30 cellular contexts compared by ENCODE assay signal in the genomic region with DNA sequence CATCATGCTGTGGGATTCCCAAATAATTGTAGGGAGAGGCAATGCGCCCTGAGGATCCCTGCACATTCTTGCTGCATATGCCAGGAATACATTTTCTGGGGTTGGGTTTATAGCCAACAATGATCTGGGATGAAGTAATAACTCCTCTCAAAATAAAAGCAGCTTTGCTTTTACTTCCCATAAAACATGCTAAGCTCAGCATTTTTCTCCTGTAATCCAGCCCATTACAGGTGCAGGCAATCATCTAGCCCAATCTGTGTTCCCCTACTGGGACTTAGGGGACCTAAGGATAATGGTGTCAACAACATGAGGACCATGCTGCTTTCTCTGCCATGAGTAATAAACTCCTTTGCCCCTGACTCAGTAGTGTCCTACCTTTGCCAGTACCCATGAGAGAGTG.
"Had no signal": no experiment of that assay in that cellular context is flagged by ENCODE, and none has a peak within 500 bp of the region (broad histone marks: within the 10 kb centered on the region; RNA-seq: fewer than 3 reads in every experiment).

No MANE protein-coding gene starts in this region.

- H3K27ac ChIP-seq: brain microvascular endothelial cell, coronary artery, esophagus muscularis mucosa had no signal

- H3K9me3 Mint-ChIP-seq: activated CD4-positive, alpha-beta T cell treated with anti-CD3 and anti-CD28 coated beads, Interleukin-2, amount 10 ng/mL, durations not matched to agents 24 days and 14 days; activated naive CD8-positive, alpha-beta T cell treated with anti-CD3 and anti-CD28 coated beads, Interleukin-2, amount 10 ng/mL, durations not matched to agents 7 days and 5 days; dendritic cell treated with granulocyte-macrophage colony-stimulating factor and Interleukin-4, amounts not matched to agents 40 ng/mL and 50 ng/mL, for 4 days; T-helper 1 cell treated with Interleukin-12 subunit alpha and Interleukin-12 subunit beta and Interleukin-4 antibody, amounts not matched to agents 30 μg/mL and 1 μg/mL, for 36 hours had no signal

- H3K4me3 Mint-ChIP-seq: activated CD4-positive, alpha-beta memory T cell treated with anti-CD3 and anti-CD28 coated beads for 36 hours; activated CD4-positive, alpha-beta T cell treated with anti-CD3 and anti-CD28 coated beads for 36 hours; activated CD4-positive, alpha-beta T cell treated with anti-CD3 and anti-CD28 coated beads, Interleukin-2, amount 10 ng/mL, durations not matched to agents 24 days and 14 days; activated naive CD4-positive, alpha-beta T cell treated with anti-CD3 and anti-CD28 coated beads, Interleukin-2, amount 10 ng/mL, durations not matched to agents 7 days and 5 days; activated naive CD8-positive, alpha-beta T cell treated with anti-CD3 and anti-CD28 coated beads, Interleukin-2, amount 10 ng/mL, durations not matched to agents 7 days and 5 days; activated T-cell treated with anti-CD3 and anti-CD28 coated beads, Interleukin-2, amount 50 U/mL, for 24 hours; activated T-cell treated with anti-CD3 and anti-CD28 coated beads, Interleukin-2, amount 50 U/mL, for 72 hours; central memory CD8-positive, alpha-beta T cell; dendritic cell treated with granulocyte-macrophage colony-stimulating factor and Interleukin-4, amounts not matched to agents 40 ng/mL and 50 ng/mL, for 4 days; effector memory CD8-positive, alpha-beta T cell; T-cell; T-helper 1 cell treated with Interleukin-12 subunit alpha and Interleukin-12 subunit beta and Interleukin-4 antibody, amounts not matched to agents 30 μg/mL and 1 μg/mL, for 36 hours had no signal

- DNase-seq: activated CD4-positive, alpha-beta memory T cell treated with anti-CD3 and anti-CD28 coated beads for 36 hours; activated CD4-positive, alpha-beta T cell treated with anti-CD3 and anti-CD28 coated beads for 36 hours; activated CD4-positive, alpha-beta T cell treated with anti-CD3 and anti-CD28 coated beads, Interleukin-2, amount 10 ng/mL, durations not matched to agents 24 days and 14 days; activated CD4-positive, CD25-positive, alpha-beta regulatory T cell; activated CD4-positive, CD25-positive, alpha-beta regulatory T cell treated with anti-CD3 and anti-CD28 coated beads, Interleukin-2, amount 50 U/mL, for 72 hours; activated CD8-positive, alpha-beta memory T cell treated with anti-CD3 and anti-CD28 coated beads, Interleukin-2, amount 50 U/mL, for 48 hours; activated gamma-delta T cell; activated naive CD4-positive, alpha-beta T cell; activated naive CD4-positive, alpha-beta T cell treated with anti-CD3 and anti-CD28 coated beads, Interleukin-2, amount 10 ng/mL, durations not matched to agents 7 days and 5 days; activated naive CD8-positive, alpha-beta T cell treated with anti-CD3 and anti-CD28 coated beads, Interleukin-2, amount 10 ng/mL, durations not matched to agents 7 days and 5 days; activated T-cell treated with anti-CD3 and anti-CD28 coated beads for 4 hours; activated T-cell treated with anti-CD3 and anti-CD28 coated beads, Interleukin-2, amount 50 U/mL, for 24 hours; activated T-cell treated with anti-CD3 and anti-CD28 coated beads, Interleukin-2, amount 50 U/mL, for 72 hours; amniotic stem cell; anterior cingulate cortex; brain microvascular endothelial cell; effector CD4-positive, alpha-beta T cell; effector memory CD8-positive, alpha-beta T cell; erythroblast; head of caudate nucleus; T-cell; T1000 had no signal

- H3K4me1 Mint-ChIP-seq: activated CD4-positive, alpha-beta T cell treated with anti-CD3 and anti-CD28 coated beads for 36 hours; activated CD4-positive, alpha-beta T cell treated with anti-CD3 and anti-CD28 coated beads, Interleukin-2, amount 10 ng/mL, durations not matched to agents 24 days and 14 days; activated naive CD4-positive, alpha-beta T cell treated with anti-CD3 and anti-CD28 coated beads, Interleukin-2, amount 10 ng/mL, durations not matched to agents 7 days and 5 days; activated naive CD8-positive, alpha-beta T cell treated with anti-CD3 and anti-CD28 coated beads, Interleukin-2, amount 10 ng/mL, durations not matched to agents 7 days and 5 days; central memory CD8-positive, alpha-beta T cell; T-cell had no signal

- H3K4me3 ChIP-seq: coronary artery, esophagus muscularis mucosa had no signal

- H3K27me3 ChIP-seq: brain microvascular endothelial cell, esophagus muscularis mucosa had no signal

- H3K36me3 Mint-ChIP-seq: activated CD4-positive, alpha-beta memory T cell treated with anti-CD3 and anti-CD28 coated beads for 36 hours; activated naive CD4-positive, alpha-beta T cell treated with anti-CD3 and anti-CD28 coated beads, Interleukin-2, amount 10 ng/mL, durations not matched to agents 7 days and 5 days; activated naive CD4-positive, alpha-beta T cell treated with anti-CD3 and anti-CD28 coated beads, Interleukin-2, amount 50 U/mL, for 72 hours; activated naive CD8-positive, alpha-beta T cell treated with anti-CD3 and anti-CD28 coated beads, Interleukin-2, amount 10 ng/mL, durations not matched to agents 7 days and 5 days; T-cell had no signal

- H3K27me3 Mint-ChIP-seq: activated CD4-positive, alpha-beta memory T cell treated with anti-CD3 and anti-CD28 coated beads for 36 hours; activated CD4-positive, alpha-beta T cell treated with anti-CD3 and anti-CD28 coated beads for 36 hours; activated CD4-positive, alpha-beta T cell treated with anti-CD3 and anti-CD28 coated beads, Interleukin-2, amount 10 ng/mL, durations not matched to agents 24 days and 14 days; activated naive CD4-positive, alpha-beta T cell treated with anti-CD3 and anti-CD28 coated beads, Interleukin-2, amount 10 ng/mL, durations not matched to agents 7 days and 5 days; activated naive CD8-positive, alpha-beta T cell treated with anti-CD3 and anti-CD28 coated beads, Interleukin-2, amount 10 ng/mL, durations not matched to agents 7 days and 5 days; activated T-cell treated with anti-CD3 and anti-CD28 coated beads, Interleukin-2, amount 50 U/mL, for 24 hours; central memory CD8-positive, alpha-beta T cell; dendritic cell treated with granulocyte-macrophage colony-stimulating factor and Interleukin-4, amounts not matched to agents 40 ng/mL and 50 ng/mL, for 4 days; effector memory CD8-positive, alpha-beta T cell; T-cell had no signal

- H3K27ac Mint-ChIP-seq: activated CD4-positive, alpha-beta memory T cell treated with anti-CD3 and anti-CD28 coated beads for 36 hours; activated CD4-positive, alpha-beta T cell treated with anti-CD3 and anti-CD28 coated beads for 36 hours; activated CD4-positive, alpha-beta T cell treated with anti-CD3 and anti-CD28 coated beads, Interleukin-2, amount 10 ng/mL, durations not matched to agents 24 days and 14 days; activated naive CD4-positive, alpha-beta T cell treated with anti-CD3 and anti-CD28 coated beads, Interleukin-2, amount 10 ng/mL, durations not matched to agents 7 days and 5 days; activated naive CD4-positive, alpha-beta T cell treated with anti-CD3 and anti-CD28 coated beads, Interleukin-2, amount 50 U/mL, for 72 hours; activated naive CD8-positive, alpha-beta T cell treated with anti-CD3 and anti-CD28 coated beads, Interleukin-2, amount 10 ng/mL, durations not matched to agents 7 days and 5 days; activated T-cell treated with anti-CD3 and anti-CD28 coated beads, Interleukin-2, amount 50 U/mL, for 24 hours; activated T-cell treated with anti-CD3 and anti-CD28 coated beads, Interleukin-2, amount 50 U/mL, for 72 hours; dendritic cell treated with granulocyte-macrophage colony-stimulating factor and Interleukin-4, amounts not matched to agents 40 ng/mL and 50 ng/mL, for 4 days; effector memory CD8-positive, alpha-beta T cell; T-cell; T-helper 1 cell treated with Interleukin-12 subunit alpha and Interleukin-12 subunit beta and Interleukin-4 antibody, amounts not matched to agents 30 μg/mL and 1 μg/mL, for 36 hours had no signal

- FAIRE-seq: astrocyte, bronchial epithelial cell had no signal

- H3K4me1 ChIP-seq: esophagus muscularis mucosa had no signal

- H3K9me3 ChIP-seq: esophagus muscularis mucosa had no signal

- H3K36me3 ChIP-seq: brain microvascular endothelial cell, esophagus muscularis mucosa had no signal

- ATAC-seq: activated CD4-positive, alpha-beta T cell treated with anti-CD3 and anti-CD28 coated beads for 36 hours; activated naive CD4-positive, alpha-beta T cell treated with anti-CD3 and anti-CD28 coated beads, Interleukin-2, amount 50 U/mL, for 72 hours; activated T-cell treated with anti-CD3 and anti-CD28 coated beads, Interleukin-2, amount 50 U/mL, for 72 hours; effector memory CD8-positive, alpha-beta T cell; T-cell had no signal
